In the genomic region with DNA sequence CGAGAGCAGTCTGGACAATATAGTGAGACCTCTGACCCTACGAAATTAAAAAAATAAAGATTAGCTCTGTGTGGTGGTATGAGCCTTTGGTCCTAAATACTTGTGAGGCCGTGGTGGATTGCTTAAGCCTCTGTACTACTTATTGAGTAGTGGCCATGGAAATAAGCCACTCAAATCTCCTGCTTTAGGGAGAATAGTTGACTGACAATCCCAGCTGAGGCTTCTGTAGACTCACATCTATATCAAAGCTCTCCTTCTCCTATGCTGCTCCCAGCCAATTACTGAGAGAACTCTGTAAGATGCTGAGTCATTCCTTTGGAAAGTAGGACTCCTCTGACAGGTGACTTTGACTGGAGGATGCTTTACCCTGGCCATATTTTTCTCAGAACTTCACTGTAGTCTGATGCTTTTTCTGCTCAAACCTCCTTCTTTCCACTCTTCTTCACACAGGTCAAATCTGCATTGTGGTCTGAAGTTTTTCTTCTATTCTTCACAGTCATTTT, we compare ENCODE assay signal across 26 cellular contexts.
"Had no signal": no experiment of that assay in that cellular context is flagged by ENCODE, and none has a peak within 500 bp of the region (broad histone marks: within the 10 kb centered on the region; RNA-seq: fewer than 3 reads in every experiment).

No MANE protein-coding gene starts in this region.

- DNase-seq: activated CD4-positive, alpha-beta T cell treated with anti-CD3 and anti-CD28 coated beads, Interleukin-2, amount 10 ng/mL, durations not matched to agents 24 days and 14 days; activated CD4-positive, CD25-positive, alpha-beta regulatory T cell; activated CD8-positive, alpha-beta T cell treated with anti-CD3 and anti-CD28 coated beads for 36 hours; activated naive CD4-positive, alpha-beta T cell treated with Interleukin-2 at 50 U/mL for 16 hours; activated naive CD8-positive, alpha-beta T cell treated with anti-CD3 and anti-CD28 coated beads, Interleukin-2, amount 10 ng/mL, durations not matched to agents 7 days and 5 days; activated T-cell treated with anti-CD3 and anti-CD28 coated beads, Interleukin-2, amount 50 U/mL, for 1 hour; anterior cingulate cortex; brain microvascular endothelial cell; central memory CD4-positive, alpha-beta T cell; dorsolateral prefrontal cortex; foreskin fibroblast; hippocampal formation; kidney; nucleus accumbens; stimulated activated CD4-positive, alpha-beta T cell treated with anti-CD3 and anti-CD28 coated beads, Interleukin-2, amount 100 ng/mL, for 24 hours; stimulated activated naive CD4-positive, alpha-beta T cell treated with Interleukin-2 at 50 U/mL for 16 hours; substantia nigra; tibial artery; uterus had no signal

- H3K27me3 Mint-ChIP-seq: activated CD4-positive, alpha-beta T cell treated with anti-CD3 and anti-CD28 coated beads, Interleukin-2, amount 10 ng/mL, durations not matched to agents 24 days and 14 days; activated CD8-positive, alpha-beta T cell treated with anti-CD3 and anti-CD28 coated beads for 36 hours; activated naive CD8-positive, alpha-beta T cell treated with anti-CD3 and anti-CD28 coated beads, Interleukin-2, amount 10 ng/mL, durations not matched to agents 7 days and 5 days; progenitor cell of endocrine pancreas had no signal

- H3K4me1 ChIP-seq: tibial artery, uterus had no signal

- ATAC-seq: activated CD8-positive, alpha-beta T cell treated with anti-CD3 and anti-CD28 coated beads for 36 hours; left lobe of liver had no signal

- H3K27me3 ChIP-seq: brain microvascular endothelial cell, dorsolateral prefrontal cortex, tibial artery, uterus had no signal

- H3K36me3 Mint-ChIP-seq: activated naive CD8-positive, alpha-beta T cell treated with anti-CD3 and anti-CD28 coated beads, Interleukin-2, amount 10 ng/mL, durations not matched to agents 7 days and 5 days; mesothelial cell of epicardium had no signal

- H3K9me3 ChIP-seq: tibial artery, uterus had no signal

- H3K4me1 Mint-ChIP-seq: activated CD4-positive, alpha-beta T cell treated with anti-CD3 and anti-CD28 coated beads, Interleukin-2, amount 10 ng/mL, durations not matched to agents 24 days and 14 days; activated naive CD8-positive, alpha-beta T cell treated with anti-CD3 and anti-CD28 coated beads, Interleukin-2, amount 10 ng/mL, durations not matched to agents 7 days and 5 days; mesothelial cell of epicardium; nephron had no signal

- H3K4me3 ChIP-seq: dorsolateral prefrontal cortex, lung, tibial artery, uterus had no signal

- H3K27ac Mint-ChIP-seq: activated CD4-positive, alpha-beta T cell treated with anti-CD3 and anti-CD28 coated beads, Interleukin-2, amount 10 ng/mL, durations not matched to agents 24 days and 14 days; activated CD8-positive, alpha-beta T cell treated with anti-CD3 and anti-CD28 coated beads for 36 hours; activated naive CD8-positive, alpha-beta T cell treated with anti-CD3 and anti-CD28 coated beads, Interleukin-2, amount 10 ng/mL, durations not matched to agents 7 days and 5 days; activated T-helper 2 cell treated with anti-CD3 and anti-CD28 coated beads, Interferon-gamma antibody, Interleukin-2, Interleukin-4, amounts not matched to agents 10 μg/mL and 5 μg/mL and 100 μg/mL, durations not matched to agents 14 hours and 24 hours and 36 hours; mesothelial cell of epicardium; nephron had no signal

- H3K9me3 Mint-ChIP-seq: activated CD4-positive, alpha-beta T cell treated with anti-CD3 and anti-CD28 coated beads, Interleukin-2, amount 10 ng/mL, durations not matched to agents 24 days and 14 days; activated CD8-positive, alpha-beta T cell treated with anti-CD3 and anti-CD28 coated beads for 36 hours; activated naive CD8-positive, alpha-beta T cell treated with anti-CD3 and anti-CD28 coated beads, Interleukin-2, amount 10 ng/mL, durations not matched to agents 7 days and 5 days; activated T-helper 2 cell treated with anti-CD3 and anti-CD28 coated beads, Interferon-gamma antibody, Interleukin-2, Interleukin-4, amounts not matched to agents 10 μg/mL and 5 μg/mL and 100 μg/mL, durations not matched to agents 14 hours and 24 hours and 36 hours; nephron had no signal

- H3K36me3 ChIP-seq: brain microvascular endothelial cell, tibial artery had no signal

- H3K27ac ChIP-seq: brain microvascular endothelial cell, dorsolateral prefrontal cortex, epithelial cell of prostate, tibial artery, uterus had no signal

- H3K4me3 Mint-ChIP-seq: activated CD4-positive, alpha-beta T cell treated with anti-CD3 and anti-CD28 coated beads, Interleukin-2, amount 10 ng/mL, durations not matched to agents 24 days and 14 days; activated CD8-positive, alpha-beta T cell treated with anti-CD3 and anti-CD28 coated beads for 36 hours; activated naive CD8-positive, alpha-beta T cell treated with anti-CD3 and anti-CD28 coated beads, Interleukin-2, amount 10 ng/mL, durations not matched to agents 7 days and 5 days; mesothelial cell of epicardium; nephron had no signal
